In the genomic region with DNA sequence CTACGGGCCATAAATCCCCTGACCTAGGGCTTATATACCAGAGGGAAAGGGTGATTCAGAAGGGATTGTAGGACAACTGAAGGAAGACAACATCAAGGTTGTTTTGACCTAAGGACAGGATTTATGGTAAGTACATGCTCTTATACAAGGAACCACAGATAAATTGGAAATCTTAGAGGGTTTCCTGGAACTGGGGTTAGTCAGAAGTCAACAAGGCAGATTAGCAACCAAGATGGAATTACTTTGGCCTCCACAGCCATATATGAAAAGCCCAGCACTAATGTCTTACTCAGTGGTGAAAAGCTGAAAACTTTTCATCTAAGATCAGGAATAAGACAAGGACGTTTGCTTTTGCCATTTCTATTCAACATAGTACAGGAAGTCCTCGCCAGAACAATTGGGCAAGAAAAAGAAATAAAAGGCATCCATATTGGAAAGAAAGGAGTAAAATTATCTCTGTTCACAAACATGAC, we compare ENCODE assay signal across 22 cellular contexts. TPM values are rescaled to one million over a fixed set of nuclear protein-coding genes. Genes with fewer than 3 reads are reported as not detected.
DNase-seq lines count a peak whose midpoint lies in the region; ATAC-seq and TF ChIP-seq lines count a peak whose summit lies in the region.
"Had no signal": no experiment of that assay in that cellular context is flagged by ENCODE, and none has a peak within 500 bp of the region (broad histone marks: within the 10 kb centered on the region; RNA-seq: fewer than 3 reads in every experiment).

No MANE protein-coding gene starts in this region.

- H3K27ac ChIP-seq in neutrophil: peak overlapping the region; percentile 80
- H3K27ac ChIP-seq: esophagus squamous epithelium, psoas muscle, thoracic aorta had no signal

- H3K4me3 ChIP-seq in choroid plexus epithelial cell (ENCODE audit: low read depth, low read length) (no peak overlapping the region), neutrophil (ENCODE audit: low read depth in 1 of 2, low read length in 1 of 2) (no peak overlapping the region)
- H3K4me3 ChIP-seq: esophagus squamous epithelium, heart right ventricle, lung, psoas muscle, smooth muscle cell, thoracic aorta had no signal

- H3K4me1 ChIP-seq in neutrophil (ENCODE audit: control insufficient read depth in 1 of 2, insufficient read depth in 1 of 2, low read depth in 1 of 2, low read length in 1 of 2): peaks cover 75 to 77% of the 10 kb centered on the region in 2 experiments

- H3K9me3 Mint-ChIP-seq in activated CD4-positive, alpha-beta T cell treated with anti-CD3 and anti-CD28 coated beads, Interleukin-2, amount 10 ng/mL, durations not matched to agents 24 days and 14 days: peaks cover 11% of the 10 kb centered on the region

- TF ChIP-seq CTCF in choroid plexus epithelial cell (conservative IDR thresholded peaks at IDR 0.05; ENCODE audit: low read depth, low read length): no peak
- TF ChIP-seq CTCF in neutrophil (IDR thresholded peaks at IDR 0.05): no peak

- ATAC-seq in T-helper 17 cell: no peak
- ATAC-seq in GM19455 (IDR thresholded peaks at IDR 0.05; ENCODE audit: unreplicated experiment): no peak
- ATAC-seq in HG02588 (IDR thresholded peaks at IDR 0.05; ENCODE audit: unreplicated experiment): no peak
- ATAC-seq: activated CD4-positive, CD25-positive, alpha-beta regulatory T cell treated with anti-CD3 and anti-CD28 coated beads, Interleukin-2, amount 50 U/mL, for 24 hours; heart right ventricle; psoas muscle had no signal

- H3K27me3 ChIP-seq in neutrophil: no peaks in the 10 kb centered on the region
- H3K27me3 ChIP-seq: esophagus squamous epithelium, heart right ventricle had no signal

- intact Hi-C loops in activated CD4-positive, alpha-beta T cell treated with anti-CD3 and anti-CD28 coated beads, Interleukin-2, amount 10 ng/mL, durations not matched to agents 24 days and 14 days (cut with micrococcal nuclease): no loop called here

- peaks cover 29% of the 10 kb centered on the region for H3K4me1 Mint-ChIP-seq in activated CD4-positive, alpha-beta T cell treated with anti-CD3 and anti-CD28 coated beads, Interleukin-2, amount 10 ng/mL, durations not matched to agents 24 days and 14 days
- H3K4me1 Mint-ChIP-seq in T-helper 17 cell: peaks cover 52% of the 10 kb centered on the region

- H3K27ac Mint-ChIP-seq in activated CD4-positive, alpha-beta T cell treated with anti-CD3 and anti-CD28 coated beads, Interleukin-2, amount 10 ng/mL, durations not matched to agents 24 days and 14 days: no peak overlapping the region
- H3K27ac Mint-ChIP-seq in T-helper 17 cell: peak overlapping the region; percentile 1

- peaks cover 64% of the 10 kb centered on the region for H3K36me3 Mint-ChIP-seq in activated CD4-positive, alpha-beta T cell treated with anti-CD3 and anti-CD28 coated beads, Interleukin-2, amount 10 ng/mL, durations not matched to agents 24 days and 14 days (ENCODE audit: low read depth)
- peaks cover 6% of the 10 kb centered on the region for H3K36me3 Mint-ChIP-seq in T-helper 17 cell (ENCODE audit: low read depth)

- DNase-seq in activated CD4-positive, alpha-beta T cell treated with anti-CD3 and anti-CD28 coated beads, Interleukin-2, amount 10 ng/mL, durations not matched to agents 24 days and 14 days: peak; percentile 19
- no peak for DNase-seq in activated CD4-positive, alpha-beta T cell treated with anti-CD3 and anti-CD28 coated beads for 48 hours
- DNase-seq in T-helper 17 cell: no peak
- DNase-seq in choroid plexus epithelial cell (ENCODE audit: low read depth): peak; percentile 8
- DNase-seq in RKO (ENCODE audit: low spot score): no peak
- DNase-seq: 8988T; C1 segment of cervical spinal cord; effector CD4-positive, alpha-beta T cell; esophagus squamous epithelium; heart right ventricle; NCI-H1105 treated with DMSO at 0.1 percent for 48 hours; NCI-H526 treated with DMSO at 0.1 percent for 48 hours; psoas muscle; SHP77 treated with DMSO at 0.1 percent for 48 hours; T-helper 2 cell had no signal

- H3K27me3 Mint-ChIP-seq in activated CD4-positive, alpha-beta T cell treated with anti-CD3 and anti-CD28 coated beads, Interleukin-2, amount 10 ng/mL, durations not matched to agents 24 days and 14 days: no peaks in the 10 kb centered on the region
- no peaks in the 10 kb centered on the region for H3K27me3 Mint-ChIP-seq in T-helper 17 cell

- H3K36me3 ChIP-seq in neutrophil: peaks cover 14% of the 10 kb centered on the region
- H3K36me3 ChIP-seq: thoracic aorta had no signal

- no peaks in the 10 kb centered on the region for H3K9me3 ChIP-seq in T-helper 17 cell (ENCODE audit: control insufficient read depth, low read length, poor library complexity, severe bottlenecking)
- H3K9me3 ChIP-seq in neutrophil: no peaks in the 10 kb centered on the region
- H3K9me3 ChIP-seq: psoas muscle, thoracic aorta had no signal

- H3K4me3 Mint-ChIP-seq in activated CD4-positive, alpha-beta T cell treated with anti-CD3 and anti-CD28 coated beads, Interleukin-2, amount 10 ng/mL, durations not matched to agents 24 days and 14 days: no peak overlapping the region
- H3K4me3 Mint-ChIP-seq in T-helper 17 cell: no peak overlapping the region

RNA-seq across cellular contexts. Expression of gene TMBIM4, which starts 5.4 kb away (rescaled TPM):
- 58.0 and 60.9 TPM in 2 replicates for total RNA-seq in activated CD4-positive, alpha-beta T cell treated with anti-CD3 and anti-CD28 coated beads, Interleukin-2, amount 10 ng/mL, durations not matched to agents 24 days and 14 days
- total RNA-seq in T-helper 17 cell: 10 to 100 TPM; 44.4 to 47.5 TPM

RNA-seq across cellular contexts. Expression of gene IRAK3, which starts 24.6 kb away (rescaled TPM):
- 1.3 and 1.8 TPM in 2 replicates for total RNA-seq in activated CD4-positive, alpha-beta T cell treated with anti-CD3 and anti-CD28 coated beads, Interleukin-2, amount 10 ng/mL, durations not matched to agents 24 days and 14 days
- total RNA-seq in T-helper 17 cell: 1 to 10 TPM; 1.5 to 2.4 TPM

RNA-seq across cellular contexts. Expression of gene LLPH, which starts 33.8 kb away (rescaled TPM):
- 33.5 and 35.2 TPM in 2 replicates for total RNA-seq in activated CD4-positive, alpha-beta T cell treated with anti-CD3 and anti-CD28 coated beads, Interleukin-2, amount 10 ng/mL, durations not matched to agents 24 days and 14 days
- 10 to 100 TPM; 20.7 to 24.0 TPM for total RNA-seq in T-helper 17 cell

Comparison
In these comparisons a context has a peak if more than half of its experiments do, and no peak if none do; other contexts are left out.
1. DNase-seq: peak in activated CD4-positive, alpha-beta T cell treated with anti-CD3 and anti-CD28 coated beads, Interleukin-2, amount 10 ng/mL, durations not matched to agents 24 days and 14 days (single experiment) and choroid plexus epithelial cell (single experiment); none in activated CD4-positive, alpha-beta T cell treated with anti-CD3 and anti-CD28 coated beads for 48 hours (single experiment), T-helper 17 cell (0 of 3) and RKO (single experiment).